ENCODE assay signal across 25 cellular contexts in the genomic region with DNA sequence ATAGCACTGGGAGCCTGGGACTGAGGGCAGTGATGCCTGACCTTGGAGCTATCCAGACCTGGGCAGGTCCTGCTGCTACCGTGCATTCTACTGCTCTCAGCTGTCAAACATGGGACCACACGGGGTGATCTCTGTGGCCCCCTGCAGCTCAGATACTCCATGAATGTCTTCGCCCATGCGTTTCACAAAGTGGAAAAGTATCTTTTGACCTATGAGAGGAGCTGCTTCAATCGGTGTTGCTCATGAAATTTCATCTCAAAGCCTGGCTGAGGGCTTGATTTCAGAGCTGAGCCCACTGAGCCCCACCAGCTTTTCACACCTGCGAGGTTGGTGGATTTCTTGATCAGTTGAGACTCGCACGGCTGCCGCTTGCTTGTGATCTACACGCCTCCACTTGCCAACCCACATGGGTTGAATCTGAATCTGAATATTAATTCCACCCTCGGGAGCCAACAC. TPM values are rescaled to one million over a fixed set of nuclear protein-coding genes. Genes with fewer than 3 reads are reported as not detected.
A peak's percentile ranks its signal among the peaks of the same experiment; 100 is the strongest.
DNase-seq lines count a peak whose midpoint lies in the region; ATAC-seq, FAIRE-seq and TF ChIP-seq lines count a peak whose summit lies in the region.
"Had no signal": no experiment of that assay in that cellular context is flagged by ENCODE, and none has a peak within 500 bp of the region (broad histone marks: within the 10 kb centered on the region; RNA-seq: fewer than 3 reads in every experiment).

No MANE protein-coding gene starts in this region.

- peak; percentile 30 for ATAC-seq in GM23338
- no peak for ATAC-seq in stimulated activated naive CD8-positive, alpha-beta T cell treated with anti-CD3 and anti-CD28 coated beads, Interleukin-15, Interleukin-2, amounts not matched to agents 100 U/mL and 50 U/mL, for 24 hours
- ATAC-seq: activated naive CD8-positive, alpha-beta T cell treated with anti-CD3 and anti-CD28 coated beads, Interleukin-2, amount 50 U/mL, for 24 hours; Right ventricle myocardium inferior had no signal

- H2AFZ ChIP-seq in GM23338 (0 out of 2 replicates have a peak overlapping the region, but pooled peaks have one; percentile 67), parathyroid adenoma (peak overlapping the region; percentile 56)

- no peak overlapping the region for H3K27ac Mint-ChIP-seq in GM23338
- H3K27ac Mint-ChIP-seq: activated naive CD8-positive, alpha-beta T cell treated with anti-CD3 and anti-CD28 coated beads, Interleukin-2, amount 50 U/mL, for 24 hours; CD14-positive monocyte; dendritic cell treated with granulocyte-macrophage colony-stimulating factor and Interleukin-4, amounts not matched to agents 40 ng/mL and 50 ng/mL, for 4 days had no signal

- no peaks in the 10 kb centered on the region for H3K36me3 ChIP-seq in GM23338 (ENCODE audit: insufficient read depth)
- H3K36me3 ChIP-seq in parathyroid adenoma (ENCODE audit: control insufficient read depth, insufficient read depth, low read length), result no peaks in the 10 kb centered on the region
- H3K36me3 ChIP-seq: brain microvascular endothelial cell, sigmoid colon had no signal

- peaks cover 31% of the 10 kb centered on the region for H3K4me1 Mint-ChIP-seq in GM23338
- H3K4me1 Mint-ChIP-seq: activated naive CD8-positive, alpha-beta T cell treated with anti-CD3 and anti-CD28 coated beads, Interleukin-2, amount 50 U/mL, for 24 hours; CD14-positive monocyte had no signal

- no peak overlapping the region for H3K4me3 ChIP-seq in GM23338
- no peak overlapping the region for H3K4me3 ChIP-seq in choroid plexus epithelial cell (ENCODE audit: low read depth, low read length)
- H3K4me3 ChIP-seq in parathyroid adenoma (ENCODE audit: low read depth, low read length), result no peak overlapping the region
- H3K4me3 ChIP-seq: lung, sigmoid colon had no signal

- H3K27ac ChIP-seq in GM23338 (ENCODE audit: low read depth) (no peak overlapping the region; the same call in 1 of the 2 replicates), parathyroid adenoma (no peak overlapping the region)
- H3K27ac ChIP-seq: brain microvascular endothelial cell had no signal

- DNase-seq in GM23338 (ENCODE audit: low spot score) (peak; percentile 17), choroid plexus epithelial cell (ENCODE audit: low read depth) (peak; percentile 31), iPS-NIHi11 (ENCODE audit: low spot score) (peak; percentile 49), NCI-H226 (no peak), HTR-8/SVneo (ENCODE audit: insufficient read length, low spot score) (no peak), activated gamma-delta T cell (lab: John Stamatoyannopoulos, UW) (no peak)
- DNase-seq in stimulated activated naive CD8-positive, alpha-beta T cell treated with anti-CD3 and anti-CD28 coated beads, Interleukin-15, Interleukin-2, amounts not matched to agents 100 U/mL and 50 U/mL, for 24 hours, result no peak
- DNase-seq: activated CD4-positive, alpha-beta T cell treated with anti-CD3 and anti-CD28 coated beads, Interleukin-2, amount 50 U/mL, for 4 hours; activated CD8-positive, alpha-beta memory T cell treated with anti-CD3 and anti-CD28 coated beads, Interleukin-2, amount 50 U/mL, for 48 hours; activated naive CD8-positive, alpha-beta T cell treated with anti-CD3 and anti-CD28 coated beads, Interleukin-2, amount 50 U/mL, for 24 hours; brain microvascular endothelial cell; KG1; NCI-H1436; NCI-H774; sigmoid colon; substantia nigra; T-helper 9 cell had no signal

- peaks cover 15% of the 10 kb centered on the region for H3K9me3 Mint-ChIP-seq in GM23338

- H3K9ac ChIP-seq in parathyroid adenoma, result no peak overlapping the region

- H3K4me1 ChIP-seq in GM23338 (ENCODE audit: insufficient read depth), result peaks cover 15% of the 10 kb centered on the region
- H3K4me1 ChIP-seq in parathyroid adenoma, result no peaks in the 10 kb centered on the region
- H3K4me1 ChIP-seq: sigmoid colon had no signal

- H3K4me3 Mint-ChIP-seq in GM23338, result no peak overlapping the region
- H3K4me3 Mint-ChIP-seq: activated naive CD8-positive, alpha-beta T cell treated with anti-CD3 and anti-CD28 coated beads, Interleukin-2, amount 50 U/mL, for 24 hours; CD14-positive monocyte; dendritic cell treated with granulocyte-macrophage colony-stimulating factor and Interleukin-4, amounts not matched to agents 40 ng/mL and 50 ng/mL, for 4 days had no signal

- H3F3A ChIP-seq in GM23338 (replicated peaks; ENCODE audit: low read depth), result no peaks in the 10 kb centered on the region

- H3K4me2 ChIP-seq in GM23338, result peak overlapping the region; percentile 19; the same call in 1 of the 2 replicates
- no peak overlapping the region for H3K4me2 ChIP-seq in parathyroid adenoma (ENCODE audit: low read length)

- TF ChIP-seq CTCF in GM23338 (conservative IDR thresholded peaks at IDR 0.05; ENCODE audit: low read depth in 2 of 2) (no peak), choroid plexus epithelial cell (conservative IDR thresholded peaks at IDR 0.05; ENCODE audit: low read depth, low read length) (no peak), parathyroid adenoma (IDR thresholded peaks at IDR 0.05) (no peak)

- peaks cover 5% of the 10 kb centered on the region for H3K27me3 Mint-ChIP-seq in GM23338 (ENCODE audit: insufficient read depth, low read depth, poor library complexity)

- FAIRE-seq in HTR-8/SVneo (lab: Jason Lieb, UNC), result no peak
- FAIRE-seq: endometrium, H54, urothelium cell line had no signal

- H3K36me3 Mint-ChIP-seq in GM23338 (ENCODE audit: low read depth), result peaks cover 2% of the 10 kb centered on the region; the same call in 1 of the 3 replicates
- H3K36me3 Mint-ChIP-seq: CD14-positive monocyte had no signal

- no peaks in the 10 kb centered on the region for H3K27me3 ChIP-seq in GM23338 (ENCODE audit: insufficient read depth)
- H3K27me3 ChIP-seq in parathyroid adenoma (ENCODE audit: control insufficient read depth, insufficient read depth, low read length), result no peaks in the 10 kb centered on the region
- H3K27me3 ChIP-seq: brain microvascular endothelial cell had no signal

- H4K20me1 ChIP-seq in GM23338 (replicated peaks; ENCODE audit: insufficient read depth), result no peaks in the 10 kb centered on the region

- H3K9me3 ChIP-seq in parathyroid adenoma (ENCODE audit: control insufficient read depth, low read length), result no peaks in the 10 kb centered on the region

- H3K79me2 ChIP-seq in GM23338 (replicated peaks; ENCODE audit: insufficient read depth) (no peaks in the 10 kb centered on the region), parathyroid adenoma (no peaks in the 10 kb centered on the region)

- no peaks in the 10 kb centered on the region for H3K9me2 ChIP-seq in GM23338 (ENCODE audit: insufficient read depth)

TF ChIP-seq in GM23338, 12 proteins besides CTCF, POLR2A, EP300 and RAD21:
- TF ChIP-seq STAT1 (IDR thresholded peaks at IDR 0.05; ENCODE audit: unreplicated experiment) (no peak), CREB1 (CRISPR knock-in tag; IDR thresholded peaks at IDR 0.05; ENCODE audit: low read depth) (no peak), POLR2AphosphoS5 (IDR thresholded peaks at IDR 0.05; ENCODE audit: low read depth) (no peak), EZH2 (IDR thresholded peaks at IDR 0.05; ENCODE audit: low read depth, unreplicated experiment) (no peak), EZH2phosphoT487 (IDR thresholded peaks at IDR 0.05; ENCODE audit: unreplicated experiment) (no peak), NANOG (IDR thresholded peaks at IDR 0.05; ENCODE audit: borderline replicate concordance) (no peak)
- TF ChIP-seq, protein P1, sequence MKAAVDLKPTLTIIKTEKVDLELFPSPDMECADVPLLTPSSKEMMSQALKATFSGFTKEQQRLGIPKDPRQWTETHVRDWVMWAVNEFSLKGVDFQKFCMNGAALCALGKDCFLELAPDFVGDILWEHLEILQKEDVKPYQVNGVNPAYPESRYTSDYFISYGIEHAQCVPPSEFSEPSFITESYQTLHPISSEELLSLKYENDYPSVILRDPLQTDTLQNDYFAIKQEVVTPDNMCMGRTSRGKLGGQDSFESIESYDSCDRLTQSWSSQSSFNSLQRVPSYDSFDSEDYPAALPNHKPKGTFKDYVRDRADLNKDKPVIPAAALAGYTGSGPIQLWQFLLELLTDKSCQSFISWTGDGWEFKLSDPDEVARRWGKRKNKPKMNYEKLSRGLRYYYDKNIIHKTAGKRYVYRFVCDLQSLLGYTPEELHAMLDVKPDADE (IDR thresholded peaks at IDR 0.05), result no peak

RNA-seq across cellular contexts. Expression of a gene that starts 35.7 kb away (rescaled TPM):
- 18.5 and 21.5 TPM in 2 replicates for total RNA-seq in GM23338 (2014; rRNA removed; shearing (Covaris generic))
- polyA plus RNA-seq in GM23338 (2016; fragmentation: Nextera tagmentation; extraction: Ambion mirVana), result 32.8 and 34.2 TPM in 2 replicates

Comparison
In these comparisons a context has a peak if more than half of its experiments do, and no peak if none do; other contexts are left out.
1. DNase-seq: peak in GM23338 (single experiment), choroid plexus epithelial cell (single experiment) and iPS-NIHi11 (single experiment); none in stimulated activated naive CD8-positive, alpha-beta T cell treated with anti-CD3 and anti-CD28 coated beads, Interleukin-15, Interleukin-2, amounts not matched to agents 100 U/mL and 50 U/mL, for 24 hours (single experiment), NCI-H226 (single experiment), HTR-8/SVneo (single experiment) and activated gamma-delta T cell (single experiment).